19 cellular contexts compared by ENCODE assay signal in the genomic region with DNA sequence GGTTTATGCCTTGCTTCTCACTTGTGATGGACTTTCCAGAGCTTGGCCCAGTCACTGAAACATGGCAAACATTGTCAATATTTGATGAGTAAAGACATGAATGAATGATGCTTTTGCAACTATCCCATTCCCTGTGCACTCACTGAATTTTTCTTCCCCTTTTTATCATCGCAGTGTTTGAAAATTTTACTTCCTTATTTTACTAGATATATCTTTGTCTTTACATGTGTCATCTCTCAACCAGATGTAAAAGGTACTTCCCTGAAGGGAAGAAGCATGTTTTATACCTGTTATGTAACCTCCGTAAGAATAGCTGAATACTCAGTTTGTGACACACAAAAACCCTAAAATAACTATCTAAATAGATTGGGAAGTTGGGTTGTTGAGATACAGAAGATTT.
"Had no signal": no experiment of that assay in that cellular context is flagged by ENCODE, and none has a peak within 500 bp of the region (broad histone marks: within the 10 kb centered on the region; RNA-seq: fewer than 3 reads in every experiment).

No MANE protein-coding gene starts in this region.

- H3K4me1 ChIP-seq: body of pancreas, lower lobe of right lung, thyroid gland had no signal

- H3K36me3 ChIP-seq: lower lobe of right lung, thyroid gland had no signal

- H3K9me3 ChIP-seq: body of pancreas, lower lobe of right lung, thyroid gland had no signal

- ATAC-seq: body of pancreas, WTC11 had no signal

- DNase-seq: activated CD4-positive, alpha-beta memory T cell treated with anti-CD3 and anti-CD28 coated beads for 36 hours; activated CD4-positive, alpha-beta T cell treated with anti-CD3 and anti-CD28 coated beads for 4 hours; activated naive CD4-positive, alpha-beta T cell treated with Interleukin-2 at 50 U/mL for 16 hours; activated naive CD8-positive, alpha-beta T cell treated with anti-CD3 and anti-CD28 coated beads, Interleukin-2, amount 10 ng/mL, durations not matched to agents 7 days and 5 days; activated T-cell treated with anti-CD3 and anti-CD28 coated beads for 4 hours; body of pancreas; caudate nucleus; endodermal cell; foreskin melanocyte; hypothalamus; islet precursor cell; lower lobe of right lung; nephron progenitor cell; occipital lobe; posterior cingulate gyrus; retina; stimulated activated naive CD4-positive, alpha-beta T cell treated with Interleukin-2 at 50 U/mL for 16 hours; thyroid gland had no signal

- H3K27ac ChIP-seq: body of pancreas, lower lobe of right lung, thyroid gland had no signal

- H3K4me3 ChIP-seq: body of pancreas, lower lobe of right lung, thyroid gland had no signal

- H3K27me3 ChIP-seq: body of pancreas, thyroid gland had no signal
